Comparison of ENCODE assay signal across 9 cellular contexts in genomic region chr3:177598110-177598833, GRCh38.
DNase-seq lines count a peak whose midpoint lies in the region; ATAC-seq and TF ChIP-seq lines count a peak whose summit lies in the region.
"Had no signal": no experiment of that assay in that cellular context is flagged by ENCODE, and none has a peak within 500 bp of the region (broad histone marks: within the 10 kb centered on the region; RNA-seq: fewer than 3 reads in every experiment).

No MANE protein-coding gene starts in this region.

- no peak overlapping the region for H3K4me3 ChIP-seq in mesendoderm (ENCODE audit: low read length)

- H3K23ac ChIP-seq in mesendoderm (ENCODE audit: low read length), result no peak overlapping the region

- H2BK15ac ChIP-seq in mesendoderm (replicated peaks; ENCODE audit: low read depth), result peak overlapping the region; percentile 64

- ATAC-seq in omental fat pad (ENCODE audit: low FRiP score), result no peak

- DNase-seq in activated naive CD4-positive, alpha-beta T cell treated with anti-CD3 and anti-CD28 coated beads, Interleukin-2, amount 10 ng/mL, durations not matched to agents 7 days and 5 days, result no peak
- no peak for DNase-seq in activated naive CD4-positive, alpha-beta T cell treated with anti-CD3 and anti-CD28 coated beads, Interleukin-2, amount 50 U/mL, for 16 hours
- DNase-seq in astrocyte of the hippocampus (ENCODE audit: low read depth, low spot score) (peak; percentile 51), mesendoderm (no peak), type B pancreatic cell (ENCODE audit: extremely low spot score, unreplicated experiment) (no peak), omental fat pad (ENCODE audit: low spot score) (no peak), MV-4-11 (lab: John Stamatoyannopoulos, UW) (no peak)
- no peak for DNase-seq in NK-92 treated with Interleukin-12 subunit alpha and Interleukin-12 subunit beta, amount 100 ng/mL, for 24 hours (lab: John Stamatoyannopoulos, UW)
- DNase-seq: Caco-2 had no signal

- H3K79me2 ChIP-seq in mesendoderm (ENCODE audit: control insufficient read depth, insufficient read depth, low read length), result no peaks in the 10 kb centered on the region

- H3K9me3 Mint-ChIP-seq in activated naive CD4-positive, alpha-beta T cell treated with anti-CD3 and anti-CD28 coated beads, Interleukin-2, amount 10 ng/mL, durations not matched to agents 7 days and 5 days, result no peaks in the 10 kb centered on the region
- H3K9me3 Mint-ChIP-seq in type B pancreatic cell, result no peaks in the 10 kb centered on the region

- no peak overlapping the region for H3K56ac ChIP-seq in mesendoderm (ENCODE audit: low read length)

- CTCF ChIA-PET in activated naive CD4-positive, alpha-beta T cell treated with anti-CD3 and anti-CD28 coated beads, Interleukin-2, amount 10 ng/mL, durations not matched to agents 7 days and 5 days (lab: Charles Lee), result no interaction called here

- no peaks in the 10 kb centered on the region for H3K27me3 ChIP-seq in mesendoderm (ENCODE audit: insufficient read depth, low read length, poor library complexity)

- H3K4ac ChIP-seq in mesendoderm (ENCODE audit: low read depth, low read length), result no peak overlapping the region

- H3K36me3 ChIP-seq in mesendoderm (ENCODE audit: control insufficient read depth, insufficient read depth, low read length), result no peaks in the 10 kb centered on the region

- WGBS in mesendoderm (ENCODE audit: extremely low coverage, insufficient coverage, low lambda C conversion rate), result no CpG with 5 or more reads among the region's 4 CpGs

- no peak overlapping the region for H3K4me2 ChIP-seq in mesendoderm (ENCODE audit: low read length)

- no peak overlapping the region for H3K27ac ChIP-seq in mesendoderm (ENCODE audit: low read depth, low read length)

- H3K27ac Mint-ChIP-seq in activated naive CD4-positive, alpha-beta T cell treated with anti-CD3 and anti-CD28 coated beads, Interleukin-2, amount 10 ng/mL, durations not matched to agents 7 days and 5 days, result peak overlapping the region; percentile 98
- peak overlapping the region; percentile 40 for H3K27ac Mint-ChIP-seq in type B pancreatic cell

- no peaks in the 10 kb centered on the region for H3K79me1 ChIP-seq in mesendoderm (ENCODE audit: low read length)

- H3K36me3 Mint-ChIP-seq in activated naive CD4-positive, alpha-beta T cell treated with anti-CD3 and anti-CD28 coated beads, Interleukin-2, amount 10 ng/mL, durations not matched to agents 7 days and 5 days, result peaks cover 10% of the 10 kb centered on the region
- no peaks in the 10 kb centered on the region for H3K36me3 Mint-ChIP-seq in type B pancreatic cell

- no peak overlapping the region for H3K18ac ChIP-seq in mesendoderm (ENCODE audit: low read length)

- H3K4me3 Mint-ChIP-seq in activated naive CD4-positive, alpha-beta T cell treated with anti-CD3 and anti-CD28 coated beads, Interleukin-2, amount 10 ng/mL, durations not matched to agents 7 days and 5 days, result peak overlapping the region; percentile 58
- peak overlapping the region; percentile 4 for H3K4me3 Mint-ChIP-seq in type B pancreatic cell

- TF ChIP-seq CTCF in type B pancreatic cell (conservative IDR thresholded peaks at IDR 0.05) (no peak), omental fat pad (IDR thresholded peaks at IDR 0.05) (no peak)

- no peak overlapping the region for H2BK120ac ChIP-seq in mesendoderm (ENCODE audit: low read depth, low read length)

- H2BK5ac ChIP-seq in mesendoderm (ENCODE audit: low read length), result no peak overlapping the region

- H2AK5ac ChIP-seq in mesendoderm (ENCODE audit: low read length), result no peak overlapping the region

- no peak overlapping the region for H4K5ac ChIP-seq in mesendoderm (ENCODE audit: low read length)

- H3K4me1 ChIP-seq in mesendoderm (ENCODE audit: control insufficient read depth, low read depth, low read length), result peaks cover 5% of the 10 kb centered on the region

- no peak overlapping the region for H4K8ac ChIP-seq in mesendoderm (ENCODE audit: low read depth, low read length)

- H3K4me1 Mint-ChIP-seq in activated naive CD4-positive, alpha-beta T cell treated with anti-CD3 and anti-CD28 coated beads, Interleukin-2, amount 10 ng/mL, durations not matched to agents 7 days and 5 days, result peaks cover 74% of the 10 kb centered on the region
- H3K4me1 Mint-ChIP-seq in type B pancreatic cell (ENCODE audit: unreplicated experiment), result peaks cover 72% of the 10 kb centered on the region

- no peaks in the 10 kb centered on the region for H3K27me3 Mint-ChIP-seq in activated naive CD4-positive, alpha-beta T cell treated with anti-CD3 and anti-CD28 coated beads, Interleukin-2, amount 10 ng/mL, durations not matched to agents 7 days and 5 days
- no peaks in the 10 kb centered on the region for H3K27me3 Mint-ChIP-seq in type B pancreatic cell

- H3K9ac ChIP-seq in mesendoderm (ENCODE audit: low read length), result no peak overlapping the region
